Comparison of ENCODE assay signal across 14 cellular contexts in the genomic region with DNA sequence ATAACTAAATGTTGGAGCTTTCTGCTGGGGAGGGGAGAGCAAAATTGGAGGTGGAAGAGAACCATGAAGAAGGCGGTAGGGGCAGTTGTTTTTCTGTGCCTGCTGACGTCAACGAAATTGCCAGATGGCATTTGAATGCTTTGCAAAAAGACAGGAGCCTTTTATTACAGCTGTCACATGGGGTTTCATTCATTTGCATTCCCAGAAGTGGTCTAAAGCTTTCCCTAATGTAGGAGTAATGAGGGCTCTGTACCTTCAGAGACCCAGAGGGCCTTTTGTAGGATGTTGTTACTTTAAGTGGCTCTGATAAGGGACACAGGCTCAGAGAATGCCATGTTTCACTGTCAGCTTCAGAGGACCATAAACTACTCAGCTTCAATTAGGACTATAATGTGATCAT.
DNase-seq lines count a peak whose midpoint lies in the region; ATAC-seq and TF ChIP-seq lines count a peak whose summit lies in the region.
"Had no signal": no experiment of that assay in that cellular context is flagged by ENCODE, and none has a peak within 500 bp of the region (broad histone marks: within the 10 kb centered on the region; RNA-seq: fewer than 3 reads in every experiment).

No MANE protein-coding gene starts in this region.

- DNase-seq in MM.1S (peak; percentile 15), NCI-H82 treated with DMSO at 0.1 percent for 48 hours (lab: John Stamatoyannopoulos, UW; ENCODE audit: unreplicated experiment) (peak; percentile 11), globus pallidus (ENCODE audit: low spot score) (peak; percentile 95), nucleus accumbens (lab: John Stamatoyannopoulos, UW) (peak in 51 of 56 donors; percentile 2 to 84 (median 49)), NOMO-1 treated with dmso at 0.1 percent for 144 hours (lab: John Stamatoyannopoulos, UW; ENCODE audit: unreplicated experiment) (no peak)
- DNase-seq: activated CD4-positive, alpha-beta memory T cell treated with anti-CD3 and anti-CD28 coated beads, Interleukin-2, amount 10 ng/mL, durations not matched to agents 7 days and 5 days; aorta; esophagus squamous epithelium; NK-92 treated with Interleukin-12 subunit alpha and Interleukin-12 subunit beta, amount 100 ng/mL, for 24 hours; psoas muscle; trophoblast cell had no signal

- no peaks in the 10 kb centered on the region for H3K9me3 ChIP-seq in MM.1S (replicated peaks; ENCODE audit: insufficient read depth, low read length)
- H3K9me3 ChIP-seq: esophagus squamous epithelium, psoas muscle had no signal

- no peak for TF ChIP-seq CTCF in MM.1S (IDR thresholded peaks at IDR 0.05; ENCODE audit: low read length)

- H2AFZ ChIP-seq in MM.1S (ENCODE audit: low read length): no peak overlapping the region

- H3F3A ChIP-seq in MM.1S (ENCODE audit: insufficient read depth, low read length): no peaks in the 10 kb centered on the region

- no peaks in the 10 kb centered on the region for H3K36me3 ChIP-seq in MM.1S (replicated peaks; ENCODE audit: insufficient read depth, low read length)
- H3K36me3 ChIP-seq: esophagus squamous epithelium had no signal

- no peaks in the 10 kb centered on the region for H3K27me3 ChIP-seq in MM.1S (replicated peaks; ENCODE audit: insufficient read depth, low read length)
- H3K27me3 ChIP-seq: esophagus squamous epithelium had no signal

- ATAC-seq in HG03025 (IDR thresholded peaks at IDR 0.05; ENCODE audit: low FRiP score, unreplicated experiment) (no peak), GM21723 (IDR thresholded peaks at IDR 0.05; ENCODE audit: unreplicated experiment) (no peak), GM21717 (IDR thresholded peaks at IDR 0.05; ENCODE audit: unreplicated experiment) (no peak)
- ATAC-seq: psoas muscle had no signal

- no peak overlapping the region for H3K4me3 ChIP-seq in MM.1S (ENCODE audit: low read length)
- H3K4me3 ChIP-seq: esophagus squamous epithelium, psoas muscle had no signal

- H3K4me2 ChIP-seq in MM.1S (ENCODE audit: low read depth, low read length): peak overlapping the region; percentile 24

- H3K27ac ChIP-seq in MM.1S (ENCODE audit: low read length): peak overlapping the region; percentile 19; the same call in 1 of the 2 replicates
- H3K27ac ChIP-seq: esophagus squamous epithelium, psoas muscle had no signal

- H3K79me2 ChIP-seq in MM.1S (ENCODE audit: low read length): no peaks in the 10 kb centered on the region

- H4K20me1 ChIP-seq in MM.1S (ENCODE audit: insufficient read depth, low read length): no peaks in the 10 kb centered on the region

- H3K9ac ChIP-seq in MM.1S (ENCODE audit: low read length): no peak overlapping the region

- H3K9me2 ChIP-seq in MM.1S (replicated peaks; ENCODE audit: insufficient read depth, low read length): no peaks in the 10 kb centered on the region

- H3K4me1 ChIP-seq in MM.1S (ENCODE audit: low read length): peaks cover 10% of the 10 kb centered on the region; the same call in 1 of the 2 replicates
- H3K4me1 ChIP-seq: esophagus squamous epithelium, psoas muscle had no signal
